In genomic region chr15:90271459-90272166, GRCh38 we compare ENCODE assay signal across 1 cellular context.
TF ChIP-seq lines count a peak whose summit lies in the region.

No MANE protein-coding gene starts in this region.

TF ChIP-seq in K562, 482 proteins besides CTCF, POLR2A, EP300 and RAD21:
- TF ChIP-seq DLX4 (CRISPR knock-in tag; IDR thresholded peaks at IDR 0.05): no peak
- no peak for TF ChIP-seq BRF2 (IDR thresholded peaks at IDR 0.05; ENCODE audit: borderline replicate concordance, insufficient read depth, insufficient read length)
- no peak for TF ChIP-seq NONO (IDR thresholded peaks at IDR 0.05; ENCODE audit: low read depth in 2 of 2, low read length in 1 of 2)
- TF ChIP-seq ZNF24 (IDR thresholded peaks at IDR 0.05): no peak
- no peak for TF ChIP-seq DPF2 (IDR thresholded peaks at IDR 0.05)
- no peak for TF ChIP-seq JUND (IDR thresholded peaks at IDR 0.05; ENCODE audit: borderline replicate concordance, low read depth, low read length)
- TF ChIP-seq JUND (tag; IDR thresholded peaks at IDR 0.05; ENCODE audit: borderline replicate concordance, low read depth, low read length): no peak
